ENCODE assay signal across 10 cellular contexts in the genomic region with DNA sequence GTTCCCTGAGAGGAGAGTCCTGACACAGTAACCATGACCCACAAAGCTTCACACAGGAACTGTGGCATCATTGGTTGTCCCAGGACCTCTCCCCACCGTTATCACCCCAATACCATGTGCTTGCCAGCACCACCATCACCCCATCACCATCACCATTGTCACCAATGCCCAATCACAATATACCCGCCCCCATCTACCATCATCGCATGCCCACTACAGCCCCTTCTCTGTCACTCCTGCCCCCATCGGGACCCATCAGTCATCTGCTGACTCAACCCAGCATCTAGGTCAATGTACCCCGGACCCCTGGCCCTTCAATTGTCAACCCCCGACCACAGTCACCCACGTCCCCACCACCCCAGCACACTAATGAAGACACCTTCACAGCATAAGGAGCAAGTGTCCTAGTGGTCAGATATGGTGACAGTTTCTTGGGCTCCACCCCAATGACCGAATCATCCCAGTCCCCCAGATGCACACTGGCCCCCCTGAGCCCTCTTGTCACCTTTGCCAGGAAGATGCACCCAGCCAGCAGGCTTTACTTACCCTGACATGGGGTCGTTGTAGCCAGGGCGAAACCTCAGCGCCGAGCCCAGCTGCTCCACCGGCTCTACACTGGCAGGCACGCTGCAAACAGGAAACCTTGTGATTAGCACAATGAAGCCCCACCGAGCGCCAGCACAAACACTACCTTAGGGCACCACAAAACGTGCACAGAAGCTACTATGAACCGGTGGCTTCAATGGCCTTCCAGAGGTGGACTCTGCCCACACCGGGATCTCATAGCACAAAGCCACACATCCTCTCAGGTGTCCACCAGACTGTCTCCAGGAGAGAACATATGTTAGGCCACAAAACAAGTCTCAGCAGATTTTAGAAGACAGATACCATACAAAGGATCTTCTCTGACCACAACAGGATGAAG. TPM values are rescaled to one million over a fixed set of nuclear protein-coding genes. Genes with fewer than 3 reads are reported as not detected.
DNase-seq lines count a peak whose midpoint lies in the region; ATAC-seq, FAIRE-seq and TF ChIP-seq lines count a peak whose summit lies in the region.
"Had no signal": no experiment of that assay in that cellular context is flagged by ENCODE, and none has a peak within 500 bp of the region (broad histone marks: within the 10 kb centered on the region; RNA-seq: fewer than 3 reads in every experiment).

No MANE protein-coding gene starts in this region.

- peak; percentile 88 for FAIRE-seq in GM12891 (lab: Jason Lieb, UNC)

- ATAC-seq in HG03342 (IDR thresholded peaks at IDR 0.05; ENCODE audit: unreplicated experiment), result no peak
- ATAC-seq: gastrocnemius medialis had no signal

- TF ChIP-seq POLR2A in GM12891 (IDR thresholded peaks at IDR 0.05; ENCODE audit: low read depth, low read length), result no peak

- peak overlapping the region in 3 of 7 experiments; percentile 12 to 17 (median 15) for H3K4me3 ChIP-seq in skin epidermis
- H3K4me3 ChIP-seq: gastrocnemius medialis had no signal

- peak overlapping the region in 16 of 21 experiments; percentile 3 to 92 (median 74) for H3K27ac ChIP-seq in skin epidermis

- intact Hi-C loops in head of caudate nucleus (cut with DNase I), result no loop called here

- no peak for DNase-seq in GM12891 (ENCODE audit: insufficient read length, low spot score)
- DNase-seq in RPMI8226, result peak; percentile 27
- DNase-seq in activated naive CD4-positive, alpha-beta T cell treated with anti-CD3 and anti-CD28 coated beads, Interleukin-2, amount 50 U/mL, for 16 hours, result peak; percentile 45
- DNase-seq in NCI-H2171 treated with DMSO at 0.1 percent for 48 hours (lab: John Stamatoyannopoulos, UW), result no peak
- no peak for DNase-seq in head of caudate nucleus
- no peak for DNase-seq in DMS 273 (lab: John Stamatoyannopoulos, UW; ENCODE audit: unreplicated experiment)
- DNase-seq: gastrocnemius medialis, NCI-H510A had no signal

TF ChIP-seq in GM12891, 5 proteins besides CTCF, POLR2A, EP300 and RAD21:
- TF ChIP-seq SPI1 (IDR thresholded peaks at IDR 0.05; ENCODE audit: low read depth, low read length), result no peak
- no peak for TF ChIP-seq PAX5 (IDR thresholded peaks at IDR 0.05; ENCODE audit: insufficient read depth, low read length, severe bottlenecking)

RNA-seq across cellular contexts. Expression of a gene that starts 25.1 kb away (rescaled TPM):
- polyA plus RNA-seq in GM12891 (2012; ENCODE audit: low read depth, missing spikeins), result 67.2 TPM

RNA-seq across cellular contexts. Expression of a gene that starts 32.4 kb away (rescaled TPM):
- 6.0 TPM for polyA plus RNA-seq in GM12891 (2012; ENCODE audit: low read depth, missing spikeins)

RNA-seq across cellular contexts. Expression of a gene that starts 38.8 kb away (rescaled TPM):
- 678 TPM for polyA plus RNA-seq in GM12891 (2012; ENCODE audit: low read depth, missing spikeins)

RNA-seq across cellular contexts. Expression of a gene that starts 39.0 kb away (rescaled TPM):
- 15.6 TPM for polyA plus RNA-seq in GM12891 (2012; ENCODE audit: low read depth, missing spikeins)

RNA-seq across cellular contexts. Expression of a gene that starts 49.0 kb away (rescaled TPM):
- 9.8 TPM for polyA plus RNA-seq in GM12891 (2012; ENCODE audit: low read depth, missing spikeins)

Comparison
In these comparisons a context has a peak if more than half of its experiments do, and no peak if none do; other contexts are left out.
1. DNase-seq: peak in RPMI8226 (single experiment) and activated naive CD4-positive, alpha-beta T cell treated with anti-CD3 and anti-CD28 coated beads, Interleukin-2, amount 50 U/mL, for 16 hours (single experiment); none in GM12891 (single experiment), NCI-H2171 treated with DMSO at 0.1 percent for 48 hours (single experiment), head of caudate nucleus (0 of 42) and DMS 273 (single experiment).